Comparison of ENCODE assay signal across 16 cellular contexts in the genomic region with DNA sequence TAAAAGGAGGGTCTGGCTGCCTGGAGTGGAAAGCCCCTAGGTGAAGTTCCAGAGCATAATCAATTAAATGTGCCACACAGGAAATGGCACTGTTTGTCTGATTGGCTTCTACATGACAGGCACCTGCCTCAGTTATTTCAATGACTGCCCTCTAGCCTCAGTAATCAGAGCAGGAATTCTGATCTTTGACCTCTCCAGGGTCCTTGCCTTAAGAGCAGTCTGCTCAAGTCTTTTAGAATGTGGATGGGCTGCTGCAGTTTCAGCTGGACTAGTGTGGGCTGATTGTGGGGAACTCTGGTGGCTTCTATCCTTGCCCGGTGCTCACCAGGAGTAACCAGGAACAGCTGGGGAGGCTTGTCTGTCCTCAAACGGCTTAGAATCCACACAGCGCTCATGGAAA.
DNase-seq lines count a peak whose midpoint lies in the region; ATAC-seq, FAIRE-seq and TF ChIP-seq lines count a peak whose summit lies in the region.
"Had no signal": no experiment of that assay in that cellular context is flagged by ENCODE, and none has a peak within 500 bp of the region (broad histone marks: within the 10 kb centered on the region; RNA-seq: fewer than 3 reads in every experiment).

No MANE protein-coding gene starts in this region.

- no peak overlapping the region for H3K18ac ChIP-seq in trophoblast cell (ENCODE audit: low read length)

- no peak overlapping the region for H3K4me2 ChIP-seq in trophoblast cell (ENCODE audit: low read length)
- H3K4me2 ChIP-seq: A549, KMS-11 had no signal

- intact Hi-C loops in lower lobe of right lung (cut with DNase I) = no loop called here

- no CpG with 5 or more reads among the region's 3 CpGs for WGBS in trophoblast cell (ENCODE audit: extremely low coverage, insufficient coverage, insufficient read length)

- no peak overlapping the region for H2BK120ac ChIP-seq in trophoblast cell (ENCODE audit: insufficient read depth, low read length, poor library complexity)

- H3K9me3 ChIP-seq in lower lobe of right lung = no peaks in the 10 kb centered on the region
- H3K9me3 ChIP-seq in trophoblast cell (ENCODE audit: insufficient read depth, low read depth, low read length) = no peaks in the 10 kb centered on the region
- H3K9me3 ChIP-seq: A549 had no signal

- H3K23ac ChIP-seq in trophoblast cell (ENCODE audit: low read length) = no peak overlapping the region

- no peak overlapping the region for H3K9ac ChIP-seq in trophoblast cell (ENCODE audit: low read length)
- H3K9ac ChIP-seq: KMS-11 had no signal

- H2BK12ac ChIP-seq in trophoblast cell (ENCODE audit: low read length) = no peak overlapping the region

- H3K79me2 ChIP-seq in trophoblast cell (ENCODE audit: control insufficient read depth, insufficient read depth, low read length, poor library complexity) = no peaks in the 10 kb centered on the region

- CTCF ChIA-PET in HEK293T (lab: Yijun Ruan, JAX) = interaction anchor here (0.7 to 1.5 kb wide), 7 partner anchors 44 to 175 kb away, joined by 3 to 9 read pairs (median 4); a partner anchor contains a TSS

- no peak overlapping the region for H4K91ac ChIP-seq in trophoblast cell (ENCODE audit: low read depth, low read length)

- POLR2A ChIA-PET in HEK293T (lab: Yijun Ruan, JAX) = no interaction called here

- H3K4ac ChIP-seq in trophoblast cell (ENCODE audit: low read depth, low read length) = no peak overlapping the region

- no peak overlapping the region for H3K14ac ChIP-seq in trophoblast cell (ENCODE audit: low read length)

- FAIRE-seq in HTR-8/SVneo (lab: Jason Lieb, UNC) = no peak
- FAIRE-seq: A549, GM12891, GM19239 had no signal

- no peaks in the 10 kb centered on the region for H3K27me3 ChIP-seq in lower lobe of right lung (ENCODE audit: low read depth)
- H3K27me3 ChIP-seq in trophoblast cell (ENCODE audit: insufficient read depth, low read length) = no peaks in the 10 kb centered on the region

- H3K4me3 ChIP-seq in lower lobe of right lung (no peak overlapping the region), trophoblast cell (ENCODE audit: low read depth, low read length) (no peak overlapping the region)
- H3K4me3 ChIP-seq: A549 had no signal

- peak overlapping the region; percentile 38 for H3K27ac ChIP-seq in lower lobe of right lung
- H3K27ac ChIP-seq in trophoblast cell (ENCODE audit: low read depth, low read length) = peak overlapping the region; percentile 4
- H3K27ac ChIP-seq: A549, C4-2B, KMS-11 had no signal

- peak; percentile 22 to 44 for ATAC-seq in lower lobe of right lung

- H3K4me1 ChIP-seq in lower lobe of right lung (no peaks in the 10 kb centered on the region), trophoblast cell (ENCODE audit: control insufficient read depth in 1 of 2, insufficient read depth in 2 of 2, low read length in 2 of 2) (peaks cover 11 to 15% of the 10 kb centered on the region in 2 experiments)

- H3K36me3 ChIP-seq in lower lobe of right lung (no peaks in the 10 kb centered on the region), trophoblast cell (ENCODE audit: control insufficient read depth in 1 of 2, insufficient read depth in 2 of 2, low read length in 2 of 2) (no peaks in the 10 kb centered on the region)

- peaks cover 1% of the 10 kb centered on the region for H3K79me1 ChIP-seq in trophoblast cell (ENCODE audit: low read length)

- no peak overlapping the region for H4K12ac ChIP-seq in trophoblast cell (ENCODE audit: low read depth, low read length)

- H2AK5ac ChIP-seq in trophoblast cell (ENCODE audit: low read length) = no peak overlapping the region

- DNase-seq in ELF-1 (ENCODE audit: low read depth, low spot score) (peak; percentile 78), ecto neural progenitor cell (ENCODE audit: low spot score) (peak; percentile 50), lower lobe of right lung (no peak), trophoblast cell (no peak), SIG-M5 (lab: John Stamatoyannopoulos, UW) (no peak), HTR-8/SVneo (ENCODE audit: insufficient read length, low spot score) (no peak), NCI-H1930 (lab: John Stamatoyannopoulos, UW) (no peak), HEK293T (ENCODE audit: extremely low spot score) (no peak)
- DNase-seq: NCI-H1092 treated with DMSO at 0.1 percent for 48 hours, NCI-H1694, NCI-H345 had no signal

- no peak overlapping the region for H2AFZ ChIP-seq in trophoblast cell (ENCODE audit: insufficient read depth, low read length, poor library complexity)

- no peak for TF ChIP-seq CTCF in lower lobe of right lung (IDR thresholded peaks at IDR 0.05)

- no peak overlapping the region for H4K8ac ChIP-seq in trophoblast cell (ENCODE audit: low read depth, low read length)

- no peak overlapping the region for H2BK5ac ChIP-seq in trophoblast cell (ENCODE audit: low read depth, low read length, poor library complexity)

TF ChIP-seq in HEK293T, 16 proteins besides CTCF, POLR2A, EP300 and RAD21:
- TF ChIP-seq NFRKB (IDR thresholded peaks at IDR 0.05) (no peak), ELF4 (IDR thresholded peaks at IDR 0.05) (no peak), SP1 (IDR thresholded peaks at IDR 0.05) (no peak), TARDBP (IDR thresholded peaks at IDR 0.05) (no peak), ARNT (IDR thresholded peaks at IDR 0.05) (no peak), L3MBTL2 (conservative IDR thresholded peaks at IDR 0.05) (no peak), CTBP1 (IDR thresholded peaks at IDR 0.05; ENCODE audit: borderline replicate concordance) (no peak), FOXM1 (IDR thresholded peaks at IDR 0.05; ENCODE audit: borderline replicate concordance) (no peak)
- TF ChIP-seq, protein P1, sequence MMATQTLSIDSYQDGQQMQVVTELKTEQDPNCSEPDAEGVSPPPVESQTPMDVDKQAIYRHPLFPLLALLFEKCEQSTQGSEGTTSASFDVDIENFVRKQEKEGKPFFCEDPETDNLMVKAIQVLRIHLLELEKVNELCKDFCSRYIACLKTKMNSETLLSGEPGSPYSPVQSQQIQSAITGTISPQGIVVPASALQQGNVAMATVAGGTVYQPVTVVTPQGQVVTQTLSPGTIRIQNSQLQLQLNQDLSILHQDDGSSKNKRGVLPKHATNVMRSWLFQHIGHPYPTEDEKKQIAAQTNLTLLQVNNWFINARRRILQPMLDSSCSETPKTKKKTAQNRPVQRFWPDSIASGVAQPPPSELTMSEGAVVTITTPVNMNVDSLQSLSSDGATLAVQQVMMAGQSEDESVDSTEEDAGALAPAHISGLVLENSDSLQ (IDR thresholded peaks at IDR 0.05) = no peak

Comparison
In these comparisons a context has a peak if more than half of its experiments do, and no peak if none do; other contexts are left out.
1. DNase-seq: peak in ELF-1 (single experiment) and ecto neural progenitor cell (single experiment); none in lower lobe of right lung (single experiment), trophoblast cell (0 of 2), SIG-M5 (single experiment), HTR-8/SVneo (single experiment), NCI-H1930 (0 of 2) and HEK293T (single experiment).